Comparison of ENCODE assay signal across 34 cellular contexts in genomic region chr14:36243183-36243582, GRCh38.
"Had no signal": no experiment of that assay in that cellular context is flagged by ENCODE, and none has a peak within 500 bp of the region (broad histone marks: within the 10 kb centered on the region; RNA-seq: fewer than 3 reads in every experiment).

No MANE protein-coding gene starts in this region.

- H3K4me3 Mint-ChIP-seq: activated CD4-positive, alpha-beta memory T cell treated with anti-CD3 and anti-CD28 coated beads, Interleukin-2, amount 10 ng/mL, durations not matched to agents 7 days and 5 days; activated CD8-positive, alpha-beta memory T cell treated with anti-CD3 and anti-CD28 coated beads, Interleukin-2, amount 10 ng/mL, durations not matched to agents 7 days and 5 days; activated naive CD4-positive, alpha-beta T cell treated with anti-CD3 and anti-CD28 coated beads, Interleukin-2, amount 10 ng/mL, durations not matched to agents 7 days and 5 days; activated naive CD8-positive, alpha-beta T cell; activated naive CD8-positive, alpha-beta T cell treated with anti-CD3 and anti-CD28 coated beads, Interleukin-2, amount 50 U/mL, for 24 hours; brain; T-helper 1 cell treated with Interleukin-12 subunit alpha and Interleukin-12 subunit beta and Interleukin-4 antibody, amounts not matched to agents 30 μg/mL and 1 μg/mL, for 36 hours; T-helper 2 cell treated with Interferon-gamma antibody and Interleukin-4, amounts not matched to agents 5 μg/mL and 100 μg/mL, for 36 hours had no signal

- H3K27ac Mint-ChIP-seq: activated CD4-positive, alpha-beta memory T cell treated with anti-CD3 and anti-CD28 coated beads, Interleukin-2, amount 10 ng/mL, durations not matched to agents 7 days and 5 days; activated CD8-positive, alpha-beta memory T cell treated with anti-CD3 and anti-CD28 coated beads, Interleukin-2, amount 10 ng/mL, durations not matched to agents 7 days and 5 days; activated naive CD4-positive, alpha-beta T cell treated with anti-CD3 and anti-CD28 coated beads, Interleukin-2, amount 10 ng/mL, durations not matched to agents 7 days and 5 days; activated naive CD8-positive, alpha-beta T cell; activated naive CD8-positive, alpha-beta T cell treated with anti-CD3 and anti-CD28 coated beads, Interleukin-2, amount 50 U/mL, for 24 hours; brain; T-helper 1 cell treated with Interleukin-12 subunit alpha and Interleukin-12 subunit beta and Interleukin-4 antibody, amounts not matched to agents 30 μg/mL and 1 μg/mL, for 36 hours; T-helper 2 cell treated with Interferon-gamma antibody and Interleukin-4, amounts not matched to agents 5 μg/mL and 100 μg/mL, for 36 hours had no signal

- H3K4me1 ChIP-seq: Peyer's patch had no signal

- H3K9me3 ChIP-seq: Peyer's patch, SJSA1, SK-N-SH had no signal

- FAIRE-seq: bronchial epithelial cell, TTC549 had no signal

- H3K4me1 Mint-ChIP-seq: activated CD4-positive, alpha-beta memory T cell treated with anti-CD3 and anti-CD28 coated beads, Interleukin-2, amount 10 ng/mL, durations not matched to agents 7 days and 5 days; activated CD8-positive, alpha-beta memory T cell treated with anti-CD3 and anti-CD28 coated beads, Interleukin-2, amount 10 ng/mL, durations not matched to agents 7 days and 5 days; activated naive CD4-positive, alpha-beta T cell treated with anti-CD3 and anti-CD28 coated beads, Interleukin-2, amount 10 ng/mL, durations not matched to agents 7 days and 5 days; brain had no signal

- H3K36me3 Mint-ChIP-seq: activated CD8-positive, alpha-beta memory T cell treated with anti-CD3 and anti-CD28 coated beads, Interleukin-2, amount 10 ng/mL, durations not matched to agents 7 days and 5 days; activated naive CD4-positive, alpha-beta T cell treated with anti-CD3 and anti-CD28 coated beads, Interleukin-2, amount 10 ng/mL, durations not matched to agents 7 days and 5 days; activated naive CD8-positive, alpha-beta T cell; brain had no signal

- H3K4me3 ChIP-seq: Peyer's patch, SJSA1 had no signal

- H3K4me2 ChIP-seq: KMS-11, SK-N-SH had no signal

- ATAC-seq: activated CD4-positive, CD25-positive, alpha-beta regulatory T cell treated with anti-CD3 and anti-CD28 coated beads, Interleukin-2, amount 50 U/mL, for 24 hours; activated CD8-positive, alpha-beta memory T cell treated with anti-CD3 and anti-CD28 coated beads, Interleukin-2, amount 10 ng/mL, durations not matched to agents 7 days and 5 days; activated naive CD8-positive, alpha-beta T cell treated with anti-CD3 and anti-CD28 coated beads, Interleukin-2, amount 50 U/mL, for 24 hours; PC-3 had no signal

- H3K27me3 Mint-ChIP-seq: activated naive CD4-positive, alpha-beta T cell treated with anti-CD3 and anti-CD28 coated beads, Interleukin-2, amount 10 ng/mL, durations not matched to agents 7 days and 5 days had no signal

- H3K27me3 ChIP-seq: Peyer's patch, SJSA1 had no signal

- H3K9ac ChIP-seq: KMS-11, SK-N-SH had no signal

- H3K27ac ChIP-seq: KMS-11, Peyer's patch, SJSA1 had no signal

- H3K36me3 ChIP-seq: Peyer's patch, SJSA1 had no signal

- DNase-seq: activated CD4-positive, alpha-beta memory T cell treated with anti-CD3 and anti-CD28 coated beads, Interleukin-2, amount 10 ng/mL, durations not matched to agents 7 days and 5 days; activated CD4-positive, alpha-beta T cell treated with anti-CD3 and anti-CD28 coated beads for 4 hours; activated CD8-positive, alpha-beta memory T cell treated with anti-CD3 and anti-CD28 coated beads for 24 hours; activated CD8-positive, alpha-beta memory T cell treated with anti-CD3 and anti-CD28 coated beads, Interleukin-2, amount 10 ng/mL, durations not matched to agents 7 days and 5 days; activated CD8-positive, alpha-beta memory T cell treated with anti-CD3 and anti-CD28 coated beads, Interleukin-2, amount 50 U/mL, for 48 hours; activated effector memory CD4-positive, alpha-beta T cell treated with Interleukin-2 at 50 U/mL for 16 hours; activated naive CD4-positive, alpha-beta T cell treated with anti-CD3 and anti-CD28 coated beads, Interleukin-2, amount 10 ng/mL, durations not matched to agents 7 days and 5 days; activated naive CD8-positive, alpha-beta T cell treated with anti-CD3 and anti-CD28 coated beads, Interleukin-2, amount 50 U/mL, for 24 hours; activated T-cell treated with anti-CD3 and anti-CD28 coated beads, Interleukin-2, amount 50 U/mL, for 48 hours; anterior cingulate cortex; caudate nucleus; NCI-H1092 treated with DMSO at 0.1 percent for 48 hours; NCI-H146; NCI-H2029 treated with DMSO at 0.1 percent for 48 hours; NCI-H2107; NCI-H2171; NCI-H510A; NCI-H526; NCI-H748 treated with DMSO at 0.1 percent for 48 hours; NK-92 treated with Interleukin-12 subunit alpha and Interleukin-12 subunit beta, amount 100 ng/mL, for 24 hours; PC-3; Peyer's patch; RPMI8226; SHP77 treated with DMSO at 0.1 percent for 48 hours; SK-N-SH had no signal

- H3K9me3 Mint-ChIP-seq: activated CD4-positive, alpha-beta memory T cell treated with anti-CD3 and anti-CD28 coated beads, Interleukin-2, amount 10 ng/mL, durations not matched to agents 7 days and 5 days; activated naive CD4-positive, alpha-beta T cell treated with anti-CD3 and anti-CD28 coated beads, Interleukin-2, amount 10 ng/mL, durations not matched to agents 7 days and 5 days; activated naive CD8-positive, alpha-beta T cell treated with anti-CD3 and anti-CD28 coated beads, Interleukin-2, amount 50 U/mL, for 24 hours; T-helper 2 cell treated with Interferon-gamma antibody and Interleukin-4, amounts not matched to agents 5 μg/mL and 100 μg/mL, for 36 hours had no signal
